ENCODE assay signal across 1 cellular context in the genomic region with DNA sequence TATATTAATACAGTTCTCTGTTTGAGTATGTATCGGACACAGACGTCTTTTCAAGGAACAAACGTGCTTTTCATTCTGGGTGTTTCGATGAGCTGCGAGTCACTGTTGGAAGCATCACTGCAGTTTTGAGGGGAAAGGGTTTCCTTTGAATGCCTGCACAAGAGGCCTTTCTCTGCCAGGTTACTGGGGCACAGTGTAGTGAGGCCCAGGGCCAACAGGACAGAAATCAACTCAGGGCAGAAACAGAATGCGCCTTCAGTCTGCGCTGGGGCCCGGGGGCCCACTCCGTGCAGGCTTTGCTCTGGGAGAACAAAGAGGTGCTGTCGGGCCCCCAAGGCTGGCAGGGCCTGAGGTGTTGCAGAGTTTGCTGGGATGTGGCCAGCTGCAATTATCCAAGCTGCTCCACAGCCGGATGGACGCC.
TF ChIP-seq lines count a peak whose summit lies in the region.

No MANE protein-coding gene starts in this region.

TF ChIP-seq in WTC11, 78 proteins besides CTCF, POLR2A, EP300 and RAD21 (continued from another document):
- no peak for TF ChIP-seq USF1 (CRISPR knock-in tag; IDR thresholded peaks at IDR 0.05)
- TF ChIP-seq ZNF423 (CRISPR knock-in tag; IDR thresholded peaks at IDR 0.05) = no peak
- no peak for TF ChIP-seq CREB1 (CRISPR knock-in tag; IDR thresholded peaks at IDR 0.05)
- no peak for TF ChIP-seq HMGA2 (CRISPR knock-in tag; IDR thresholded peaks at IDR 0.05)
- no peak for TF ChIP-seq NFE2L1 (CRISPR knock-in tag; IDR thresholded peaks at IDR 0.05)
- no peak for TF ChIP-seq GTF2I (CRISPR knock-in tag; conservative IDR thresholded peaks at IDR 0.05)
- no peak for TF ChIP-seq E2F5 (CRISPR knock-in tag; IDR thresholded peaks at IDR 0.05)
- no peak for TF ChIP-seq SOX15 (CRISPR knock-in tag; IDR thresholded peaks at IDR 0.05)
- TF ChIP-seq, protein P1, sequence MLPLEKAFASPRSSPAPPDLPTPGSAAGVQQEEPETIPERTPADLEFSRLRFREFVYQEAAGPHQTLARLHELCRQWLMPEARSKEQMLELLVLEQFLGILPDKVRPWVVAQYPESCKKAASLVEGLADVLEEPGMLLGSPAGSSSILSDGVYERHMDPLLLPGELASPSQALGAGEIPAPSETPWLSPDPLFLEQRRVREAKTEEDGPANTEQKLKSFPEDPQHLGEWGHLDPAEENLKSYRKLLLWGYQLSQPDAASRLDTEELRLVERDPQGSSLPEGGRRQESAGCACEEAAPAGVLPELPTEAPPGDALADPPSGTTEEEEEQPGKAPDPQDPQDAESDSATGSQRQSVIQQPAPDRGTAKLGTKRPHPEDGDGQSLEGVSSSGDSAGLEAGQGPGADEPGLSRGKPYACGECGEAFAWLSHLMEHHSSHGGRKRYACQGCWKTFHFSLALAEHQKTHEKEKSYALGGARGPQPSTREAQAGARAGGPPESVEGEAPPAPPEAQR (CRISPR knock-in tag; IDR thresholded peaks at IDR 0.05) = no peak
